In the genomic region with DNA sequence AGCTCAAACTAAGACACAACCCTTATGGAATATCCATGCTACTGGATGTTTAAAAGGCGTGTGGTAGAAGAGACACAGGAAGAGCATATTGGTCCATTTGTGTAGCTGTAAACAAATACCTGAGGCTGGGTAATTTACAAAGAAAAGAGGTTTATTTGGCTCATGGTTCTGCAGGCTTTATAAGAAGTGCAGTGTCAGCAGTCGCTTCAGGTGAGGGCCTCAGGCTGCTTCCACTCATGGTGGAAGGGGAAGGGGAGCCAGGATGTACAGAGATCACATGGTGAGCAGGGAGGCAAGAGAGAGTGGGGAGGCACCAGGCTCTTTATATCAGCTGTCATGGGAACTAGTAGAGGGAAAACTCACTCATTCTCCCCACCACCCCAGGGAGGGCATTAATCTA, we compare ENCODE assay signal across 23 cellular contexts. TPM values are rescaled to one million over a fixed set of nuclear protein-coding genes. Genes with fewer than 3 reads are reported as not detected.
DNase-seq lines count a peak whose midpoint lies in the region; ATAC-seq, FAIRE-seq and TF ChIP-seq lines count a peak whose summit lies in the region.
"Had no signal": no experiment of that assay in that cellular context is flagged by ENCODE, and none has a peak within 500 bp of the region (broad histone marks: within the 10 kb centered on the region; RNA-seq: fewer than 3 reads in every experiment).

No MANE protein-coding gene starts in this region.

- no TSS peak for BruUV-seq in HepG2 (replicated peaks; lab: Mats Ljungman, UMichigan)

- FAIRE-seq in HepG2 (lab: Jason Lieb, UNC) (no peak), astrocyte (lab: Jason Lieb, UNC) (no peak)
- FAIRE-seq: A204.1, D721Med, GM12878, GM18507 had no signal

- H3K36me3 ChIP-seq in HepG2 (replicated peaks in 1 of 2; ENCODE audit: control insufficient read depth in 1 of 2, insufficient read depth in 2 of 2, low read length in 2 of 2): no peaks in the 10 kb centered on the region
- no peaks in the 10 kb centered on the region for H3K36me3 ChIP-seq in right lobe of liver
- no peaks in the 10 kb centered on the region for H3K36me3 ChIP-seq in astrocyte (ENCODE audit: insufficient read depth, low read length)
- H3K36me3 ChIP-seq in endodermal cell (ENCODE audit: control insufficient read depth, insufficient read depth, low read length): no peaks in the 10 kb centered on the region
- H3K36me3 ChIP-seq: BLaER1 treated with 17β-estradiol and CSF1 and Interleukin-3, amounts not matched to agents 10 nM and 100 nM had no signal

- TF ChIP-seq EP300 in HepG2 (IDR thresholded peaks at IDR 0.05; ENCODE audit: low read depth in 2 of 2, low read length in 2 of 2) (no peak), HepG2 (CRISPR knock-in tag; IDR thresholded peaks at IDR 0.05; ENCODE audit: borderline replicate concordance) (no peak)

- no peaks in the 10 kb centered on the region for H3K4me1 ChIP-seq in HepG2 (ENCODE audit: insufficient read depth, low read length)
- peaks cover 0 to 7% (median 0%) of the 10 kb centered on the region in 4 donors for H3K4me1 ChIP-seq in right lobe of liver
- H3K4me1 ChIP-seq in astrocyte (ENCODE audit: insufficient read depth, low read length): no peaks in the 10 kb centered on the region
- peaks cover 6% of the 10 kb centered on the region for H3K4me1 ChIP-seq in endodermal cell (ENCODE audit: control insufficient read depth, insufficient read depth, low read length)
- H3K4me1 ChIP-seq: BLaER1 treated with 17β-estradiol and CSF1 and Interleukin-3, amounts not matched to agents 10 nM and 100 nM; Caco-2 had no signal

- no peak overlapping the region for H3K4me3 ChIP-seq in HepG2 (replicated peaks in 1 of 3; ENCODE audit: insufficient read depth in 1 of 3, low read depth in 2 of 3, low read length in 3 of 3)
- H3K4me3 ChIP-seq in right lobe of liver: no peak overlapping the region
- H3K4me3 ChIP-seq in astrocyte (ENCODE audit: insufficient read depth, low read depth, low read length): no peak overlapping the region
- no peak overlapping the region for H3K4me3 ChIP-seq in endodermal cell (ENCODE audit: low read length)
- H3K4me3 ChIP-seq: BLaER1 treated with 17β-estradiol and CSF1 and Interleukin-3, amounts not matched to agents 10 nM and 100 nM; GM12878 had no signal

- H3K27ac Mint-ChIP-seq in astrocyte (ENCODE audit: unreplicated experiment) (peak overlapping the region; percentile 77), endodermal cell (no peak overlapping the region), osteocyte (ENCODE audit: unreplicated experiment) (no peak overlapping the region)
- H3K27ac Mint-ChIP-seq: B cell; CD4-positive, alpha-beta T cell; CD8-positive, alpha-beta T cell had no signal

- DNase-seq in HepG2 (ENCODE audit: low spot score) (no peak), right lobe of liver (no peak), astrocyte (ENCODE audit: low read depth) (no peak), endodermal cell (peak; percentile 10), osteocyte (ENCODE audit: extremely low spot score, unreplicated experiment) (peak; percentile 6), A172 (ENCODE audit: low spot score) (no peak), G401 (ENCODE audit: low spot score) (no peak)
- DNase-seq: AML-193; Caco-2; Calu3; CD4-positive, alpha-beta T cell; CD8-positive, alpha-beta T cell; DMS79 treated with DMSO at 0.1 percent for 48 hours; GDM1 had no signal

- no peak for TF ChIP-seq RAD21 in HepG2 (CRISPR knock-in tag; IDR thresholded peaks at IDR 0.05)

- H3K27me3 Mint-ChIP-seq in astrocyte (ENCODE audit: low read depth, unreplicated experiment): peaks cover 5% of the 10 kb centered on the region
- peaks cover 41% of the 10 kb centered on the region for H3K27me3 Mint-ChIP-seq in endodermal cell (ENCODE audit: insufficient read depth)
- no peaks in the 10 kb centered on the region for H3K27me3 Mint-ChIP-seq in osteocyte (ENCODE audit: unreplicated experiment)
- H3K27me3 Mint-ChIP-seq: CD4-positive, alpha-beta T cell had no signal

- no peak overlapping the region for H2AFZ ChIP-seq in HepG2 (ENCODE audit: low read length)
- no peak overlapping the region for H2AFZ ChIP-seq in astrocyte (ENCODE audit: low read depth, low read length)

- H3K4me1 Mint-ChIP-seq in astrocyte (ENCODE audit: low read depth, unreplicated experiment) (no peaks in the 10 kb centered on the region), endodermal cell (peaks cover 20% of the 10 kb centered on the region), osteocyte (ENCODE audit: unreplicated experiment) (peaks cover 16% of the 10 kb centered on the region)
- H3K4me1 Mint-ChIP-seq: B cell had no signal

- H3K9me3 Mint-ChIP-seq in astrocyte (ENCODE audit: unreplicated experiment) (no peaks in the 10 kb centered on the region), endodermal cell (peaks cover 18% of the 10 kb centered on the region), osteocyte (ENCODE audit: unreplicated experiment) (no peaks in the 10 kb centered on the region)
- H3K9me3 Mint-ChIP-seq: CD4-positive, alpha-beta T cell; CD8-positive, alpha-beta T cell had no signal

- WGBS in HepG2 (ENCODE audit: low lambda C conversion rate): 29% methylated on average over 2 of the region's 2 CpGs
- 100% methylated on average over 2 of the region's 2 CpGs for WGBS in right lobe of liver (ENCODE audit: insufficient coverage, low coverage, low lambda C conversion rate, missing lambda C conversion rate)
- 93 to 100% methylated on average over 2 of the region's 2 CpGs for WGBS in endodermal cell (ENCODE audit: insufficient coverage in 1 of 2, insufficient read length in 1 of 2), 2 experiments

- intact Hi-C loops in HepG2 (cut with micrococcal nuclease; ENCODE audit: unreplicated experiment): no loop called here
- intact Hi-C loops in right lobe of liver (cut with DNase I): no loop called here

- TF ChIP-seq POLR2A in HepG2 (IDR thresholded peaks at IDR 0.05; ENCODE audit: insufficient read depth in 1 of 2, low read depth in 2 of 2, low read length in 2 of 2) (no peak), right lobe of liver (IDR thresholded peaks at IDR 0.05) (no peak)

- CTCF ChIA-PET in HepG2 (lab: Yijun Ruan, JAX; ENCODE audit: low intra/inter-chr PET ratio, low total read pairs): no interaction called here

- no peak overlapping the region for H3K4me3 Mint-ChIP-seq in astrocyte (ENCODE audit: unreplicated experiment)
- H3K4me3 Mint-ChIP-seq in endodermal cell: no peak overlapping the region
- H3K4me3 Mint-ChIP-seq in osteocyte (ENCODE audit: unreplicated experiment): no peak overlapping the region
- H3K4me3 Mint-ChIP-seq: B cell; CD4-positive, alpha-beta T cell; CD8-positive, alpha-beta T cell had no signal

- no peak overlapping the region for H3K9ac ChIP-seq in HepG2 (ENCODE audit: insufficient read depth, low read depth, low read length)
- no peak overlapping the region for H3K9ac ChIP-seq in astrocyte (ENCODE audit: low read length)
- H3K9ac ChIP-seq in endodermal cell (ENCODE audit: extremely low read depth, low read length, poor library complexity, severe bottlenecking): no peak overlapping the region
- H3K9ac ChIP-seq: BLaER1 treated with 17β-estradiol and CSF1 and Interleukin-3, amounts not matched to agents 10 nM and 100 nM had no signal

- H3K9me3 ChIP-seq in HepG2 (ENCODE audit: low read length) (no peaks in the 10 kb centered on the region), right lobe of liver (no peaks in the 10 kb centered on the region), astrocyte (ENCODE audit: insufficient read depth, low read depth, low read length) (no peaks in the 10 kb centered on the region), endodermal cell (ENCODE audit: control insufficient read depth, low read length) (no peaks in the 10 kb centered on the region)
- H3K9me3 ChIP-seq: BLaER1 treated with 17β-estradiol and CSF1 and Interleukin-3, amounts not matched to agents 10 nM and 100 nM; Caco-2 had no signal

- H4K20me1 ChIP-seq in HepG2 (ENCODE audit: insufficient read depth, low read length) (no peaks in the 10 kb centered on the region; the same call in 1 of the 2 replicates), astrocyte (ENCODE audit: insufficient read depth, low read length) (no peaks in the 10 kb centered on the region)

- in situ Hi-C loops in HepG2 (cut with HindIII; ENCODE audit: extremely low pct_ligation_motif_present, low pct_unique_long_range_greater_than_20kb): no loop called here
- in situ Hi-C loops in G401 (cut with HindIII; ENCODE audit: low sequenced_read_pairs): no loop called here

- POLR2A ChIA-PET in HepG2 (lab: Yijun Ruan, JAX): no interaction called here

- TF ChIP-seq CTCF in HepG2 (CRISPR knock-in tag; IDR thresholded peaks at IDR 0.05): no peak
- no peak for TF ChIP-seq CTCF in right lobe of liver (IDR thresholded peaks at IDR 0.05)
- no peak for TF ChIP-seq CTCF in astrocyte (IDR thresholded peaks at IDR 0.05; ENCODE audit: insufficient read depth, low read depth, low read length)
- TF ChIP-seq CTCF in endodermal cell (conservative IDR thresholded peaks at IDR 0.05): no peak
- TF ChIP-seq CTCF in osteocyte (IDR thresholded peaks at IDR 0.05): no peak

- no peaks in the 10 kb centered on the region; a peak in 1 of 5 replicates for H3K27me3 ChIP-seq in HepG2 (ENCODE audit: control insufficient read depth in 1 of 2, insufficient read depth in 2 of 2, low read length in 2 of 2)
- no peaks in the 10 kb centered on the region for H3K27me3 ChIP-seq in right lobe of liver
- peaks cover 22% of the 10 kb centered on the region for H3K27me3 ChIP-seq in astrocyte (ENCODE audit: insufficient read depth, low read length)
- H3K27me3 ChIP-seq in endodermal cell (ENCODE audit: control insufficient read depth, insufficient read depth, low read length, poor library complexity, severe bottlenecking): peaks cover 15% of the 10 kb centered on the region

- no peak for ATAC-seq in HepG2
- ATAC-seq in right lobe of liver: no peak
- ATAC-seq in HG03442 (IDR thresholded peaks at IDR 0.05; ENCODE audit: unreplicated experiment): no peak
- ATAC-seq: CD8-positive, alpha-beta T cell; GM12878 had no signal

- no peak overlapping the region for H3K4me2 ChIP-seq in HepG2 (ENCODE audit: low read depth, low read length)
- H3K4me2 ChIP-seq in astrocyte (ENCODE audit: low read length): no peak overlapping the region
- H3K4me2 ChIP-seq: BLaER1 treated with 17β-estradiol and CSF1 and Interleukin-3, amounts not matched to agents 10 nM and 100 nM had no signal

- H3K79me2 ChIP-seq in HepG2 (ENCODE audit: insufficient read depth, low read length) (no peaks in the 10 kb centered on the region), astrocyte (ENCODE audit: insufficient read depth, low read length) (no peaks in the 10 kb centered on the region)

- H3K27ac ChIP-seq in HepG2 (ENCODE audit: extremely low read length, insufficient read depth, low read length) (no peak overlapping the region), right lobe of liver (no peak overlapping the region), astrocyte (ENCODE audit: low read depth, low read length) (no peak overlapping the region), endodermal cell (ENCODE audit: low read depth, low read length) (no peak overlapping the region)
- H3K27ac ChIP-seq: 22Rv1; BLaER1 treated with 17β-estradiol and CSF1 and Interleukin-3, amounts not matched to agents 10 nM and 100 nM; C4-2B had no signal

- H3K36me3 Mint-ChIP-seq in astrocyte (ENCODE audit: low read depth, unreplicated experiment) (no peaks in the 10 kb centered on the region), endodermal cell (ENCODE audit: low read depth) (peaks cover 1% of the 10 kb centered on the region), osteocyte (ENCODE audit: unreplicated experiment) (peaks cover 8% of the 10 kb centered on the region)
- H3K36me3 Mint-ChIP-seq: CD8-positive, alpha-beta T cell had no signal

RNA-seq across cellular contexts. Expression of gene CSNK2A3, which starts 31.8 kb away (rescaled TPM):
- total RNA-seq in HepG2 (2016; rRNA removed; fragmentation: Illumina TruSeq; extraction: Trizol) (3.5 and 5.4 TPM in 2 replicates), right lobe of liver (1 to 10 TPM in 1 of 6 experiments, under 1 TPM in 4, not detected in 1; 0.29 to 1.4 (median 0.49) TPM), astrocyte (1.7 and 2.7 TPM in 2 replicates), endodermal cell (1 to 10 TPM in 1 of 2 donors, under 1 TPM in 1; 0.82 to 2.1 TPM), osteocyte (1.0 and 2.1 TPM in 2 replicates)
- total RNA-seq in HepG2 (2016; cell fraction: cytosol; rRNA removed; fragmentation: Illumina TruSeq; extraction: Trizol; ENCODE audit: low read depth): 1.6 and 2.0 TPM in 2 replicates
- total RNA-seq in HepG2 (2016; cell fraction: insoluble cytoplasmic fraction; rRNA removed; fragmentation: Illumina TruSeq; extraction: Trizol): 3.4 and 4.2 TPM in 2 replicates
- 1.6 and 2.3 TPM in 2 replicates for total RNA-seq in HepG2 (2016; cell fraction: membrane; rRNA removed; fragmentation: Illumina TruSeq; extraction: Trizol)
- 0.90 and 1.8 TPM in 2 replicates for total RNA-seq in HepG2 (2016; cell fraction: nucleus; rRNA removed; fragmentation: Illumina TruSeq; extraction: Trizol)
- 1.5 and 1.7 TPM in 2 replicates for polyA plus RNA-seq in HepG2 (2011; rRNA removed)
- polyA plus RNA-seq in HepG2 (2011; cell fraction: cytosol; rRNA removed): 0.98 and 3.8 TPM in 2 replicates
- polyA plus RNA-seq in HepG2 (2011; cell fraction: nucleus; rRNA removed): 0.71 and 1.1 TPM in 2 replicates
- polyA plus RNA-seq in HepG2 (2012): 10.7 and 12.4 TPM in 2 replicates
- polyA plus RNA-seq in HepG2 (2016; cell fraction: cytosol; fragmentation: Illumina TruSeq; extraction: Trizol; ENCODE audit: low read depth): 0.42 TPM in 2 replicates
- polyA plus RNA-seq in HepG2 (2016; cell fraction: insoluble cytoplasmic fraction; fragmentation: Illumina TruSeq; extraction: Trizol; ENCODE audit: low read depth): 2.2 and 3.1 TPM in 2 replicates
- polyA plus RNA-seq in HepG2 (2016; cell fraction: membrane; fragmentation: Illumina TruSeq; extraction: Trizol; ENCODE audit: low read depth): 0.63 and 0.72 TPM in 2 replicates
- polyA plus RNA-seq in HepG2 (2016; cell fraction: nucleus; fragmentation: Illumina TruSeq; extraction: Trizol; ENCODE audit: insufficient read depth, low read depth): 1.2 and 2.1 TPM in 2 replicates
- polyA minus RNA-seq in HepG2 (2011; rRNA and poly(A)+ RNA removed; ENCODE audit: low replicate concordance): 0.50 and 1.2 TPM in 2 replicates
- polyA minus RNA-seq in HepG2 (2011; cell fraction: cytosol; rRNA and poly(A)+ RNA removed): 1.9 and 3.0 TPM in 2 replicates
- 1.7 and 3.0 TPM in 2 replicates for polyA minus RNA-seq in HepG2 (2011; cell fraction: nucleus; rRNA and poly(A)+ RNA removed)
- 3.7 TPM for polyA plus RNA-seq in endodermal cell (2013, experiment 1 of 2)
- polyA plus RNA-seq in endodermal cell (2013, experiment 2 of 2): 4.0 TPM
- 3.4 and 3.6 TPM in 2 replicates for total RNA-seq in A172 (2014; rRNA removed; shearing (Covaris generic))
- 5.7 and 8.6 TPM in 2 replicates for total RNA-seq in G401 (2014; rRNA removed; shearing (Covaris generic))

Comparison
In these comparisons a context has a peak if more than half of its experiments do, and no peak if none do; other contexts are left out.
1. DNase-seq: peak in endodermal cell (single experiment) and osteocyte (single experiment); none in HepG2 (single experiment), right lobe of liver (0 of 3), astrocyte (single experiment), A172 (single experiment) and G401 (single experiment).